In genomic region chrX:136812286-136812685, GRCh38 we compare ENCODE assay signal across 18 cellular contexts. TPM values are rescaled to one million over a fixed set of nuclear protein-coding genes. Genes with fewer than 3 reads are reported as not detected.
A peak's percentile ranks its signal among the peaks of the same experiment; 100 is the strongest.
DNase-seq lines count a peak whose midpoint lies in the region; ATAC-seq, FAIRE-seq and TF ChIP-seq lines count a peak whose summit lies in the region.
"Had no signal": no experiment of that assay in that cellular context is flagged by ENCODE, and none has a peak within 500 bp of the region (broad histone marks: within the 10 kb centered on the region; RNA-seq: fewer than 3 reads in every experiment).

No MANE protein-coding gene starts in this region.

- peak; percentile 66 for FAIRE-seq in GM19239 (lab: Jason Lieb, UNC)

- no peak overlapping the region for H3K4me2 ChIP-seq in PC-9
- H3K4me2 ChIP-seq: A549, BLaER1, SK-N-SH had no signal

- TF ChIP-seq CTCF in AG04450 (IDR thresholded peaks at IDR 0.05; ENCODE audit: low read depth, low read length) (no peak), fibroblast of pulmonary artery (IDR thresholded peaks at IDR 0.05; ENCODE audit: low read length, missing control alignments) (no peak), BE2C (IDR thresholded peaks at IDR 0.05; ENCODE audit: low read depth, low read length) (no peak), PC-9 (conservative IDR thresholded peaks at IDR 0.05) (no peak)

- H4K20me1 ChIP-seq in PC-9 (ENCODE audit: insufficient read depth), result no peaks in the 10 kb centered on the region
- H4K20me1 ChIP-seq: BLaER1 had no signal

- no peaks in the 10 kb centered on the region for H3K9me3 ChIP-seq in AG04450 (ENCODE audit: control insufficient read depth, insufficient read depth, low read length)
- no peaks in the 10 kb centered on the region for H3K9me3 ChIP-seq in adipocyte (ENCODE audit: control insufficient read depth, low read length)
- H3K9me3 ChIP-seq in BE2C, result no peaks in the 10 kb centered on the region
- no peaks in the 10 kb centered on the region; the same call in 1 of the 2 replicates for H3K9me3 ChIP-seq in PC-9 (ENCODE audit: insufficient read depth, low read depth)
- H3K9me3 ChIP-seq: A549, BLaER1, Peyer's patch, SK-N-SH had no signal

- no peaks in the 10 kb centered on the region for H3K9me2 ChIP-seq in PC-9 (ENCODE audit: insufficient read depth)
- H3K9me2 ChIP-seq: SK-N-SH had no signal

- peak overlapping the region; percentile 22 for H3K9ac ChIP-seq in adipocyte (ENCODE audit: low read length)
- H3K9ac ChIP-seq: BLaER1, SK-N-SH had no signal

- no peak for DNase-seq in AG04450 (ENCODE audit: low read depth, low spot score)
- DNase-seq in GM19239 (ENCODE audit: insufficient read length, low spot score), result no peak
- DNase-seq in adipocyte (ENCODE audit: low read depth), result peak; percentile 66
- peak; percentile 31 for DNase-seq in fibroblast of pulmonary artery (ENCODE audit: low read depth)
- DNase-seq in BE2C, result no peak
- DNase-seq in PC-9, result no peak
- DNase-seq in activated CD4-positive, alpha-beta T cell treated with anti-CD3 and anti-CD28 coated beads, Interleukin-2, amount 50 U/mL, for 1 hour, result no peak
- DNase-seq: DMS 273 treated with DMSO at 0.1 percent for 48 hours, EL, H7, NCI-H1092, NCI-H226, Peyer's patch, Right ventricle myocardium superior, SK-N-SH had no signal

- CTCF ChIA-PET in AG04450 (lab: Charles Lee), result no interaction called here
- CTCF ChIA-PET in PC-9 (lab: Charles Lee), result no interaction called here

- H3K27me3 ChIP-seq in AG04450 (ENCODE audit: control insufficient read depth, insufficient read depth, low read length) (no peaks in the 10 kb centered on the region), adipocyte (replicated peaks; ENCODE audit: control insufficient read depth, insufficient read depth, low read length) (no peaks in the 10 kb centered on the region), BE2C (no peaks in the 10 kb centered on the region), PC-9 (ENCODE audit: insufficient read depth, low read depth) (no peaks in the 10 kb centered on the region)
- H3K27me3 ChIP-seq: Peyer's patch had no signal

- H3K4me3 ChIP-seq in AG04450 (ENCODE audit: low read depth, low read length) (no peak overlapping the region), adipocyte (ENCODE audit: low read length) (no peak overlapping the region), fibroblast of pulmonary artery (replicated peaks; ENCODE audit: low read depth, low read length) (no peak overlapping the region), BE2C (ENCODE audit: low read depth, low read length) (no peak overlapping the region), PC-9 (no peak overlapping the region)
- H3K4me3 ChIP-seq: A549, BLaER1, Peyer's patch had no signal

- H3K27ac ChIP-seq in AG04450 (ENCODE audit: low read depth, low read length) (peak overlapping the region; percentile 31), PC-9 (no peak overlapping the region)
- H3K27ac ChIP-seq: A549, BLaER1, Peyer's patch had no signal

- BruUV-seq in PC-9 (replicated peaks; lab: Mats Ljungman, UMichigan), result no TSS peak

- POLR2A ChIA-PET in AG04450 (lab: Yijun Ruan, JAX), result no interaction called here
- POLR2A ChIA-PET in PC-9 (lab: Charles Lee; ENCODE audit: unreplicated experiment), result no interaction called here

- ATAC-seq in HG02571 (IDR thresholded peaks at IDR 0.05; ENCODE audit: unreplicated experiment), result no peak
- ATAC-seq: A549 had no signal

- H3K36me3 ChIP-seq in adipocyte (ENCODE audit: control insufficient read depth, insufficient read depth, low read length, severe bottlenecking) (no peaks in the 10 kb centered on the region), BE2C (no peaks in the 10 kb centered on the region), PC-9 (ENCODE audit: low read depth) (no peaks in the 10 kb centered on the region)
- H3K36me3 ChIP-seq: BLaER1, Peyer's patch had no signal

- intact Hi-C loops in PC-9 (cut with micrococcal nuclease; ENCODE audit: unreplicated experiment), result no loop called here

- no peaks in the 10 kb centered on the region for H3F3A ChIP-seq in PC-9 (ENCODE audit: insufficient read depth, low read depth)

- no peaks in the 10 kb centered on the region for H3K79me2 ChIP-seq in PC-9 (ENCODE audit: low read depth)

- no peak overlapping the region for H2AFZ ChIP-seq in PC-9

- H3K4me1 ChIP-seq in adipocyte (ENCODE audit: control insufficient read depth, insufficient read depth, low read length) (peaks cover 15% of the 10 kb centered on the region), BE2C (no peaks in the 10 kb centered on the region), PC-9 (replicated peaks; ENCODE audit: insufficient read depth) (no peaks in the 10 kb centered on the region)
- H3K4me1 ChIP-seq: A549, BLaER1, Peyer's patch had no signal

RNA-seq across cellular contexts. Expression of gene ARHGEF6, which starts 31.6 kb away (rescaled TPM):
- polyA plus RNA-seq in AG04450 (2011; rRNA removed), result 5.6 and 6.8 TPM in 2 replicates
- polyA minus RNA-seq in AG04450 (2011; rRNA and poly(A)+ RNA removed), result 3.2 and 5.2 TPM in 2 replicates
- 3.0 TPM for polyA plus RNA-seq in BE2C (2012; ENCODE audit: insufficient read depth, insufficient read length, low read depth)
- total RNA-seq in PC-9 (2021), result 0.08 and 0.09 TPM in 2 replicates

Comparison
In these comparisons a context has a peak if more than half of its experiments do, and no peak if none do; other contexts are left out.
1. DNase-seq: peak in adipocyte (single experiment) and fibroblast of pulmonary artery (single experiment); none in AG04450 (single experiment), GM19239 (single experiment), BE2C (single experiment), PC-9 (0 of 2) and activated CD4-positive, alpha-beta T cell treated with anti-CD3 and anti-CD28 coated beads, Interleukin-2, amount 50 U/mL, for 1 hour (single experiment).